23 cellular contexts compared by ENCODE assay signal in the genomic region with DNA sequence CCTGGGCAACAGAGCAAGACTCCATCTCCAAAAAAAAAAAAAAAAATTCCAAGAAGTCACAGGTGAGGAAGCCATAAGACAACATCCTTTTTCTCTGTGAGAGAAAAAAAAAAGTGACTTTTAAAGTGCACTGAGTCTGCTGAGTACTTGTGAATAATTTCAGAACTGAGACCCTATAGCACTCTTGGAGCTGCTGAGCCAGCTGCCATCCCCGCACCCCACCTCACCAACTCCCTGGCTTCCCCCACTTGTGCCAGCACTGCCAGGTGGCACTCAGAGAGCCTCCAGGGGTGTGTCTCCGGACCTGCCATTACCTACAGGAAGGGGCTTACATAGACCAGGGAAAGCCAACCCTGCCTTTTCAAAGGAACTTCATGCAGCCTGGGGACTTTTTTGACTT. TPM values are rescaled to one million over a fixed set of nuclear protein-coding genes. Genes with fewer than 3 reads are reported as not detected.
"Had no signal": no experiment of that assay in that cellular context is flagged by ENCODE, and none has a peak within 500 bp of the region (broad histone marks: within the 10 kb centered on the region; RNA-seq: fewer than 3 reads in every experiment).

No MANE protein-coding gene starts in this region.

- H3K27me3 Mint-ChIP-seq: activated CD4-positive, alpha-beta T cell treated with anti-CD3 and anti-CD28 coated beads, Interleukin-2, amount 10 ng/mL, durations not matched to agents 7 days and 5 days; activated T-cell treated with anti-CD3 and anti-CD28 coated beads, Interleukin-2, amount 50 U/mL, for 24 hours had no signal

- H3K4me1 ChIP-seq: neural progenitor cell, psoas muscle had no signal

- FAIRE-seq: colon had no signal

- H3K4me1 Mint-ChIP-seq: neural progenitor cell had no signal

- ATAC-seq: activated CD4-positive, CD25-positive, alpha-beta regulatory T cell treated with anti-CD3 and anti-CD28 coated beads, Interleukin-2, amount 50 U/mL, for 24 hours; activated CD8-positive, alpha-beta T cell treated with anti-CD3 and anti-CD28 coated beads, Interleukin-2, amount 10 ng/mL, durations not matched to agents 7 days and 5 days; naive thymus-derived CD4-positive, alpha-beta T cell; psoas muscle; right cardiac atrium; stimulated activated effector memory CD8-positive, alpha-beta T cell treated with anti-CD3 and anti-CD28 coated beads, Interleukin-12 subunit alpha, Interleukin-12 subunit beta, amount 100 ng/mL, for 72 hours; upper lobe of right lung had no signal

- H3K27ac Mint-ChIP-seq: activated CD4-positive, alpha-beta T cell treated with anti-CD3 and anti-CD28 coated beads, Interleukin-2, amount 10 ng/mL, durations not matched to agents 7 days and 5 days; activated T-cell treated with anti-CD3 and anti-CD28 coated beads, Interleukin-2, amount 50 U/mL, for 24 hours; activated T-helper 2 cell treated with anti-CD3 and anti-CD28 coated beads, Interferon-gamma antibody, Interleukin-2, Interleukin-4, amounts not matched to agents 10 μg/mL and 5 μg/mL and 100 μg/mL, durations not matched to agents 14 hours and 24 hours and 36 hours; endodermal cell; neural progenitor cell had no signal

- H3K36me3 ChIP-seq: brain microvascular endothelial cell, neural progenitor cell, upper lobe of right lung had no signal

- H3K36me3 Mint-ChIP-seq: neural progenitor cell; stimulated activated effector memory CD8-positive, alpha-beta T cell treated with anti-CD3 and anti-CD28 coated beads, Interleukin-12 subunit alpha, Interleukin-12 subunit beta, amount 100 ng/mL, for 72 hours had no signal

- H3K9me3 Mint-ChIP-seq: endodermal cell, neural progenitor cell had no signal

- DNase-seq: activated CD4-positive, alpha-beta T cell treated with anti-CD3 and anti-CD28 coated beads, Interleukin-2, amount 10 ng/mL, durations not matched to agents 7 days and 5 days; activated CD8-positive, alpha-beta T cell treated with anti-CD3 and anti-CD28 coated beads, Interleukin-2, amount 10 ng/mL, durations not matched to agents 7 days and 5 days; activated naive CD4-positive, alpha-beta T cell treated with Interleukin-2 at 50 U/mL for 16 hours; activated T-cell treated with anti-CD3 and anti-CD28 coated beads, Interleukin-2, amount 50 U/mL, for 24 hours; aorta; brain microvascular endothelial cell; central memory CD4-positive, alpha-beta T cell; dorsolateral prefrontal cortex; endodermal cell; foreskin fibroblast; mesendoderm; naive thymus-derived CD4-positive, alpha-beta T cell; psoas muscle; right cardiac atrium; stimulated activated CD4-positive, alpha-beta T cell treated with anti-CD3 and anti-CD28 coated beads, Interleukin-4, amount 100 ng/mL, for 24 hours; upper lobe of right lung had no signal

- H3K4me3 Mint-ChIP-seq: activated CD4-positive, alpha-beta T cell treated with anti-CD3 and anti-CD28 coated beads, Interleukin-2, amount 10 ng/mL, durations not matched to agents 7 days and 5 days; activated CD8-positive, alpha-beta T cell treated with anti-CD3 and anti-CD28 coated beads, Interleukin-2, amount 10 ng/mL, durations not matched to agents 7 days and 5 days; activated T-cell treated with anti-CD3 and anti-CD28 coated beads, Interleukin-2, amount 50 U/mL, for 24 hours; endodermal cell; neural progenitor cell; stimulated activated effector memory CD8-positive, alpha-beta T cell treated with anti-CD3 and anti-CD28 coated beads, Interleukin-12 subunit alpha, Interleukin-12 subunit beta, amount 100 ng/mL, for 72 hours had no signal

- H3K9me3 ChIP-seq: psoas muscle, upper lobe of right lung had no signal

- H3K27ac ChIP-seq: brain microvascular endothelial cell, dorsolateral prefrontal cortex, epithelial cell of prostate, hepatocyte, neural progenitor cell, psoas muscle, upper lobe of right lung had no signal

- H3K27me3 ChIP-seq: brain microvascular endothelial cell, dorsolateral prefrontal cortex, hepatocyte, neural progenitor cell, upper lobe of right lung had no signal

- H3K4me3 ChIP-seq: dorsolateral prefrontal cortex, hepatocyte, neural progenitor cell, psoas muscle, upper lobe of right lung had no signal

RNA-seq across cellular contexts. Expression of gene HS3ST1, which starts 39.2 kb away (rescaled TPM):
- total RNA-seq: activated CD4-positive, alpha-beta T cell treated with anti-CD3 and anti-CD28 coated beads, Interleukin-2, amount 10 ng/mL, durations not matched to agents 7 days and 5 days; activated CD8-positive, alpha-beta T cell treated with anti-CD3 and anti-CD28 coated beads, Interleukin-2, amount 10 ng/mL, durations not matched to agents 7 days and 5 days had no signal
- polyA plus RNA-seq: naive thymus-derived CD4-positive, alpha-beta T cell had no signal
